Comparison of ENCODE assay signal across 1 cellular context in the genomic region with DNA sequence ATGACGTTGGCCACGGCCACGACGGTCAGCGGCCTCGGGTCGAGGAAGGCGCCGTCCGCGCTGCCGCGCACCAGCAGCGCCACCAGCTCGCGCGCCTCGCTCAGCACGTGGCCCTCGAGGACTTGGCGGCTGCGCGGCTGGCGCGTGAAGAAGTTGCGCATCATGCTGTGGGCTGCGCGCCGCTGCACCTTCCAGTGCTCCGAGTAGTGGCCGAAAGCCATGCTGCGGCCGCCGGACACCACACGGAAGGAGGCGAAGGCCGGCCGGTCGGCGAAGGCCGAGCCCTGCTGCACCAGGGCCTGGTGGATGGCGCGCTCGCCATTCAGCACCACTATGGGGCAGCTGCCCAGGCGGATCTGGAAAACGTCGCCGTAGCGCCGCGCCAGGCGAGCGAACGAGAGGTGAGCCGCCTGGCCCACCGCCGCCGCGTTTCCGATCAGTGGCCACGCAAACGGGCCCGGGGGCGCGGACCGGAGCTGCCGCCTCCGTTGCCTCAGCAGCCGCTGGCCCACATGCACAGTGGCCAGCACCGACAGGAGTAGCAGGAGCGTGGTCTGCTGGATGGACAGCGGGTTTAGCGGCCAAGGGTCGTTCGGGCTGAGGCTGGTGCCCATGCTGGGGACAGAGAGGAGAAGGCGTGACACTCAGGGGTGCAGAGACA.
A peak's percentile ranks its signal among the peaks of the same experiment; 100 is the strongest.
TF ChIP-seq lines count a peak whose summit lies in the region.

No MANE protein-coding gene starts in this region.

TF ChIP-seq in WTC11, 78 proteins besides CTCF, POLR2A, EP300 and RAD21 (continued from another document):
- TF ChIP-seq ZNF425 (CRISPR knock-in tag; conservative IDR thresholded peaks at IDR 0.05) (no peak), JAZF1 (CRISPR knock-in tag; IDR thresholded peaks at IDR 0.05) (no peak), ETV6 (CRISPR knock-in tag; IDR thresholded peaks at IDR 0.05) (peak; percentile 99)
